Comparison of ENCODE assay signal across 1 cellular context in genomic region chr7:22822486-22823141, GRCh38.
TF ChIP-seq lines count a peak whose summit lies in the region.

Gene TOMM7 (minus strand): TSS chr7:22822849. CDS start chr7:22822779, 70 bp downstream.

TF ChIP-seq in K562, 482 proteins besides CTCF, POLR2A, EP300 and RAD21 (continued from another document):
- no peak for TF ChIP-seq TEAD4 (IDR thresholded peaks at IDR 0.05; ENCODE audit: low read length)
- TF ChIP-seq TEAD4 (CRISPR knock-in tag; IDR thresholded peaks at IDR 0.05; ENCODE audit: borderline replicate concordance), result no peak
- TF ChIP-seq SNIP1 (IDR thresholded peaks at IDR 0.05; ENCODE audit: low read depth), result no peak
- TF ChIP-seq, protein P1, sequence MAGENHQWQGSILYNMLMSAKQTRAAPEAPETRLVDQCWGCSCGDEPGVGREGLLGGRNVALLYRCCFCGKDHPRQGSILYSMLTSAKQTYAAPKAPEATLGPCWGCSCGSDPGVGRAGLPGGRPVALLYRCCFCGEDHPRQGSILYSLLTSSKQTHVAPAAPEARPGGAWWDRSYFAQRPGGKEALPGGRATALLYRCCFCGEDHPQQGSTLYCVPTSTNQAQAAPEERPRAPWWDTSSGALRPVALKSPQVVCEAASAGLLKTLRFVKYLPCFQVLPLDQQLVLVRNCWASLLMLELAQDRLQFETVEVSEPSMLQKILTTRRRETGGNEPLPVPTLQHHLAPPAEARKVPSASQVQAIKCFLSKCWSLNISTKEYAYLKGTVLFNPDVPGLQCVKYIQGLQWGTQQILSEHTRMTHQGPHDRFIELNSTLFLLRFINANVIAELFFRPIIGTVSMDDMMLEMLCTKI (IDR thresholded peaks at IDR 0.05; ENCODE audit: partially characterized antibody), result no peak
- TF ChIP-seq EGR1 (conservative IDR thresholded peaks at IDR 0.05), result no peak
- no peak for TF ChIP-seq ZNF717 (CRISPR knock-in tag; IDR thresholded peaks at IDR 0.05)
- TF ChIP-seq PML (IDR thresholded peaks at IDR 0.05; ENCODE audit: low read length), result peak; percentile 53; the same call in 1 of the 2 replicates
- TF ChIP-seq SIN3A (IDR thresholded peaks at IDR 0.05; ENCODE audit: borderline replicate concordance in 2 of 2, control insufficient read depth in 1 of 2, low read depth in 2 of 2, low read length in 2 of 2), result no peak; a peak in 1 of 4 replicates
- TF ChIP-seq ZNF780A (CRISPR knock-in tag; IDR thresholded peaks at IDR 0.05), result no peak
- peak; percentile 37 to 68; a peak in 1 of 4 replicates for TF ChIP-seq MLLT1 (IDR thresholded peaks at IDR 0.05)
- TF ChIP-seq ZNF778 (CRISPR knock-in tag; IDR thresholded peaks at IDR 0.05), result no peak
- TF ChIP-seq CHD2 (IDR thresholded peaks at IDR 0.05; ENCODE audit: low read depth, low read length), result no peak
- no peak for TF ChIP-seq PYGO2 (tag; IDR thresholded peaks at IDR 0.05)
- no peak for TF ChIP-seq MCM3 (IDR thresholded peaks at IDR 0.05)
- no peak for TF ChIP-seq PPARD (CRISPR knock-in tag; IDR thresholded peaks at IDR 0.05)
- no peak for TF ChIP-seq KLF10 (CRISPR knock-in tag; IDR thresholded peaks at IDR 0.05)
- TF ChIP-seq ZNF551 (CRISPR knock-in tag; IDR thresholded peaks at IDR 0.05), result no peak
- no peak for TF ChIP-seq NUFIP1 (IDR thresholded peaks at IDR 0.05; ENCODE audit: partially characterized antibody)
- TF ChIP-seq ATF1 (CRISPR knock-in tag; IDR thresholded peaks at IDR 0.05), result no peak
- peak; percentile 62 for TF ChIP-seq ATF1 (tag; IDR thresholded peaks at IDR 0.05)
- no peak for TF ChIP-seq ZEB2 (IDR thresholded peaks at IDR 0.05)
- TF ChIP-seq NFIC (IDR thresholded peaks at IDR 0.05), result peak; percentile 42; the same call in 1 of the 2 replicates
- TF ChIP-seq ZNF766 (CRISPR knock-in tag; conservative IDR thresholded peaks at IDR 0.05), result peak; percentile 71; the same call in 1 of the 2 replicates
- TF ChIP-seq HMG20A (CRISPR knock-in tag; conservative IDR thresholded peaks at IDR 0.05), result no peak
- no peak for TF ChIP-seq CEBPB (tag; IDR thresholded peaks at IDR 0.05)
- no peak for TF ChIP-seq SP1 (CRISPR knock-in tag; IDR thresholded peaks at IDR 0.05)
- TF ChIP-seq ZNF12 (CRISPR knock-in tag; IDR thresholded peaks at IDR 0.05), result no peak
- TF ChIP-seq, protein P2, sequence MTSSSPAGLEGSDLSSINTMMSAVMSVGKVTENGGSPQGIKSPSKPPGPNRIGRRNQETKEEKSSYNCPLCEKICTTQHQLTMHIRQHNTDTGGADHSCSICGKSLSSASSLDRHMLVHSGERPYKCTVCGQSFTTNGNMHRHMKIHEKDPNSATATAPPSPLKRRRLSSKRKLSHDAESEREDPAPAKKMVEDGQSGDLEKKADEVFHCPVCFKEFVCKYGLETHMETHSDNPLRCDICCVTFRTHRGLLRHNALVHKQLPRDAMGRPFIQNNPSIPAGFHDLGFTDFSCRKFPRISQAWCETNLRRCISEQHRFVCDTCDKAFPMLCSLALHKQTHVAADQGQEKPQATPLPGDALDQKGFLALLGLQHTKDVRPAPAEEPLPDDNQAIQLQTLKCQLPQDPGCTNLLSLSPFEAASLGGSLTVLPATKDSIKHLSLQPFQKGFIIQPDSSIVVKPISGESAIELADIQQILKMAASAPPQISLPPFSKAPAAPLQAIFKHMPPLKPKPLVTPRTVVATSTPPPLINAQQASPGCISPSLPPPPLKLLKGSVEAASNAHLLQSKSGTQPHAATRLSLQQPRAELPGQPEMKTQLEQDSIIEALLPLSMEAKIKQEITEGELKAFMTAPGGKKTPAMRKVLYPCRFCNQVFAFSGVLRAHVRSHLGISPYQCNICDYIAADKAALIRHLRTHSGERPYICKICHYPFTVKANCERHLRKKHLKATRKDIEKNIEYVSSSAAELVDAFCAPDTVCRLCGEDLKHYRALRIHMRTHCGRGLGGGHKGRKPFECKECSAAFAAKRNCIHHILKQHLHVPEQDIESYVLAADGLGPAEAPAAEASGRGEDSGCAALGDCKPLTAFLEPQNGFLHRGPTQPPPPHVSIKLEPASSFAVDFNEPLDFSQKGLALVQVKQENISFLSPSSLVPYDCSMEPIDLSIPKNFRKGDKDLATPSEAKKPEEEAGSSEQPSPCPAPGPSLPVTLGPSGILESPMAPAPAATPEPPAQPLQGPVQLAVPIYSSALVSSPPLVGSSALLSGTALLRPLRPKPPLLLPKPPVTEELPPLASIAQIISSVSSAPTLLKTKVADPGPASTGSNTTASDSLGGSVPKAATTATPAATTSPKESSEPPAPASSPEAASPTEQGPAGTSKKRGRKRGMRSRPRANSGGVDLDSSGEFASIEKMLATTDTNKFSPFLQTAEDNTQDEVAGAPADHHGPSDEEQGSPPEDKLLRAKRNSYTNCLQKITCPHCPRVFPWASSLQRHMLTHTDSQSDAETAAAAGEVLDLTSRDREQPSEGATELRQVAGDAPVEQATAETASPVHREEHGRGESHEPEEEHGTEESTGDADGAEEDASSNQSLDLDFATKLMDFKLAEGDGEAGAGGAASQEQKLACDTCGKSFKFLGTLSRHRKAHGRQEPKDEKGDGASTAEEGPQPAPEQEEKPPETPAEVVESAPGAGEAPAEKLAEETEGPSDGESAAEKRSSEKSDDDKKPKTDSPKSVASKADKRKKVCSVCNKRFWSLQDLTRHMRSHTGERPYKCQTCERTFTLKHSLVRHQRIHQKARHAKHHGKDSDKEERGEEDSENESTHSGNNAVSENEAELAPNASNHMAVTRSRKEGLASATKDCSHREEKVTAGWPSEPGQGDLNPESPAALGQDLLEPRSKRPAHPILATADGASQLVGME (CRISPR knock-in tag; IDR thresholded peaks at IDR 0.05), result no peak
- peak in 1 of 2 experiments; percentile 48; a peak in 2 of 4 replicates for TF ChIP-seq FOXK2 (conservative IDR thresholded peaks at IDR 0.05 in 1 of 2, IDR thresholded peaks at IDR 0.05 in 1 of 2; ENCODE audit: low read depth in 2 of 2)
- TF ChIP-seq, protein P3, sequence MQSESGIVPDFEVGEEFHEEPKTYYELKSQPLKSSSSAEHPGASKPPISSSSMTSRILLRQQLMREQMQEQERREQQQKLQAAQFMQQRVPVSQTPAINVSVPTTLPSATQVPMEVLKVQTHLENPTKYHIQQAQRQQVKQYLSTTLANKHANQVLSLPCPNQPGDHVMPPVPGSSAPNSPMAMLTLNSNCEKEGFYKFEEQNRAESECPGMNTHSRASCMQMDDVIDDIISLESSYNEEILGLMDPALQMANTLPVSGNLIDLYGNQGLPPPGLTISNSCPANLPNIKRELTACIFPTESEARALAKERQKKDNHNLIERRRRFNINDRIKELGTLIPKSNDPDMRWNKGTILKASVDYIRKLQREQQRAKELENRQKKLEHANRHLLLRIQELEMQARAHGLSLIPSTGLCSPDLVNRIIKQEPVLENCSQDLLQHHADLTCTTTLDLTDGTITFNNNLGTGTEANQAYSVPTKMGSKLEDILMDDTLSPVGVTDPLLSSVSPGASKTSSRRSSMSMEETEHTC (IDR thresholded peaks at IDR 0.05), result no peak
- no peak for TF ChIP-seq ZFP1 (CRISPR knock-in tag; IDR thresholded peaks at IDR 0.05)
- 0 out of 2 replicates have a peak, but pooled peaks have one; percentile 10 for TF ChIP-seq ETV1 (tag; conservative IDR thresholded peaks at IDR 0.05; ENCODE audit: low read depth)
- no peak for TF ChIP-seq ARHGAP35 (IDR thresholded peaks at IDR 0.05; ENCODE audit: partially characterized antibody)
- peak; percentile 76 for TF ChIP-seq PHF8 (IDR thresholded peaks at IDR 0.05; ENCODE audit: borderline replicate concordance, low read length)
- peak; percentile 89 for TF ChIP-seq SETDB1 (IDR thresholded peaks at IDR 0.05; ENCODE audit: low read length)
- no peak for TF ChIP-seq RBM15 (IDR thresholded peaks at IDR 0.05; ENCODE audit: insufficient read depth, low read length)
- TF ChIP-seq ZC3H8 (IDR thresholded peaks at IDR 0.05), result no peak
- TF ChIP-seq ZNF253 (CRISPR knock-in tag; conservative IDR thresholded peaks at IDR 0.05), result no peak
- TF ChIP-seq DIDO1 (tag; IDR thresholded peaks at IDR 0.05; ENCODE audit: low read depth), result 0 out of 2 replicates have a peak, but pooled peaks have one; percentile 53
- TF ChIP-seq TCF3 (CRISPR knock-in tag; IDR thresholded peaks at IDR 0.05), result peak; percentile 21; the same call in 1 of the 2 replicates
- no peak for TF ChIP-seq MAFF (IDR thresholded peaks at IDR 0.05; ENCODE audit: low read length)
- TF ChIP-seq RBM17 (IDR thresholded peaks at IDR 0.05; ENCODE audit: borderline replicate concordance, low read depth, low read length), result no peak
- no peak for TF ChIP-seq TRIM28 (IDR thresholded peaks at IDR 0.05)
- no peak for TF ChIP-seq KLF16 (IDR thresholded peaks at IDR 0.05)
- no peak for TF ChIP-seq GATAD2B (IDR thresholded peaks at IDR 0.05; ENCODE audit: borderline replicate concordance)
- no peak for TF ChIP-seq ASH1L (IDR thresholded peaks at IDR 0.05; ENCODE audit: borderline replicate concordance, low read depth, partially characterized antibody)
- no peak for TF ChIP-seq NFIX (CRISPR knock-in tag; IDR thresholded peaks at IDR 0.05; ENCODE audit: low read depth)
- TF ChIP-seq MEF2D (tag; conservative IDR thresholded peaks at IDR 0.05; ENCODE audit: low read depth), result no peak
- TF ChIP-seq ZSCAN29 (IDR thresholded peaks at IDR 0.05), result no peak
- no peak for TF ChIP-seq GATA2 (CRISPR knock-in tag; IDR thresholded peaks at IDR 0.05)
- no peak for TF ChIP-seq MCM7 (IDR thresholded peaks at IDR 0.05)
- no peak for TF ChIP-seq MYBL2 (IDR thresholded peaks at IDR 0.05; ENCODE audit: low read depth)
- TF ChIP-seq MYBL2 (CRISPR knock-in tag; IDR thresholded peaks at IDR 0.05; ENCODE audit: borderline replicate concordance), result no peak
- 0 out of 2 replicates have a peak, but pooled peaks have one; percentile 45 for TF ChIP-seq E2F3 (CRISPR knock-in tag; IDR thresholded peaks at IDR 0.05)
- TF ChIP-seq ZNF143 (CRISPR knock-in tag; IDR thresholded peaks at IDR 0.05), result no peak
- TF ChIP-seq, protein P4, sequence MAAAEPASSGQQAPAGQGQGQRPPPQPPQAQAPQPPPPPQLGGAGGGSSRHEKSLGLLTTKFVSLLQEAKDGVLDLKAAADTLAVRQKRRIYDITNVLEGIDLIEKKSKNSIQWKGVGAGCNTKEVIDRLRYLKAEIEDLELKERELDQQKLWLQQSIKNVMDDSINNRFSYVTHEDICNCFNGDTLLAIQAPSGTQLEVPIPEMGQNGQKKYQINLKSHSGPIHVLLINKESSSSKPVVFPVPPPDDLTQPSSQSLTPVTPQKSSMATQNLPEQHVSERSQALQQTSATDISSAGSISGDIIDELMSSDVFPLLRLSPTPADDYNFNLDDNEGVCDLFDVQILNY (CRISPR knock-in tag; IDR thresholded peaks at IDR 0.05), result no peak
- TF ChIP-seq SNRNP70 (optimal IDR thresholded peaks at IDR 0.05; ENCODE audit: low read depth, low read length), result no peak
- no peak for TF ChIP-seq ZNF134 (CRISPR knock-in tag; conservative IDR thresholded peaks at IDR 0.05)
